2 cellular contexts compared by ENCODE assay signal in the genomic region with DNA sequence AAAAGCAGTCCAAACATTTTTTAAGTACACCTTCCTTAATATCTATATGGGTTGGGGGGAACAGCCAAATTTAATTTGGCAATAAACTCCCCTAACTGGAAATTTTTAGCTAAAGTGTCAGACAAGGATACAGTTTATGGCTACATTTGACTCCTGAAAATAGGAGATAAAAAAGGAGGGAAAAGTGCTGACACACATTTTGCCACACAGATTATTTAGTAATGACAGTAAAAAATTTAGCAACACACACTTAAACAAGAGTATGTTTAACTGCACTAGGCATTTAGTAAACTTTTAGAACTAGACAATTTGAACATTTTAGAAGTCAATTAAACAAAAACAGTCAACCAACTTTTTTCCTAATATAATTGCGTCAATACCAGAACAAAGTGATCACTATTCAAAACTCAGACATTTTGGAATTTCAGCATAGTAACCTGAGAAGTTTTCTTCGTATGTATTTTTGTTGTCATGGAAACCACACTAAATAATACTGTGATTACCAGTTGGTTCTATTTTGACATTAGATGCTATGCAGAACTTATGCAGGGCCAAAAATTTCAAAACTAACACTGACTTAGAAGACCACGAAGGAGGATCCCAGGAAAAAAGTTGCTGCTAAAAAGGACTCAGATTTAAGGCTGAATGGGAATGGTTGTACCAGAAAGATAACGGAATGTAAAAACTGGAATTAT.
TF ChIP-seq lines count a peak whose summit lies in the region.

No MANE protein-coding gene starts in this region.

TF ChIP-seq in SK-N-SH treated with all-trans-retinoic acid at 6 μM for 48 hours, 23 proteins besides CTCF, POLR2A, EP300 and RAD21:
- no peak for TF ChIP-seq ZC3H10 (CRISPR knock-in tag; IDR thresholded peaks at IDR 0.05)
- TF ChIP-seq ZNF8 (CRISPR knock-in tag; IDR thresholded peaks at IDR 0.05) = no peak
- TF ChIP-seq, protein P1, sequence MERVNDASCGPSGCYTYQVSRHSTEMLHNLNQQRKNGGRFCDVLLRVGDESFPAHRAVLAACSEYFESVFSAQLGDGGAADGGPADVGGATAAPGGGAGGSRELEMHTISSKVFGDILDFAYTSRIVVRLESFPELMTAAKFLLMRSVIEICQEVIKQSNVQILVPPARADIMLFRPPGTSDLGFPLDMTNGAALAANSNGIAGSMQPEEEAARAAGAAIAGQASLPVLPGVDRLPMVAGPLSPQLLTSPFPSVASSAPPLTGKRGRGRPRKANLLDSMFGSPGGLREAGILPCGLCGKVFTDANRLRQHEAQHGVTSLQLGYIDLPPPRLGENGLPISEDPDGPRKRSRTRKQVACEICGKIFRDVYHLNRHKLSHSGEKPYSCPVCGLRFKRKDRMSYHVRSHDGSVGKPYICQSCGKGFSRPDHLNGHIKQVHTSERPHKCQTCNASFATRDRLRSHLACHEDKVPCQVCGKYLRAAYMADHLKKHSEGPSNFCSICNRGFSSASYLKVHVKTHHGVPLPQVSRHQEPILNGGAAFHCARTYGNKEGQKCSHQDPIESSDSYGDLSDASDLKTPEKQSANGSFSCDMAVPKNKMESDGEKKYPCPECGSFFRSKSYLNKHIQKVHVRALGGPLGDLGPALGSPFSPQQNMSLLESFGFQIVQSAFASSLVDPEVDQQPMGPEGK (CRISPR knock-in tag; IDR thresholded peaks at IDR 0.05; ENCODE audit: borderline replicate concordance) = no peak
- TF ChIP-seq TOX (CRISPR knock-in tag; IDR thresholded peaks at IDR 0.05; ENCODE audit: borderline replicate concordance) = no peak
- TF ChIP-seq ZFP30 (CRISPR knock-in tag; IDR thresholded peaks at IDR 0.05) = no peak
- TF ChIP-seq ZFP3 (CRISPR knock-in tag; IDR thresholded peaks at IDR 0.05) = no peak

TF ChIP-seq in SK-N-SH, 30 proteins besides CTCF, POLR2A, EP300 and RAD21:
- TF ChIP-seq NFIC (IDR thresholded peaks at IDR 0.05; ENCODE audit: borderline replicate concordance) (no peak), GATA2 (CRISPR knock-in tag; IDR thresholded peaks at IDR 0.05) (no peak), TAF1 (IDR thresholded peaks at IDR 0.05; ENCODE audit: borderline replicate concordance, low read depth, low read length) (no peak), MXI1 (IDR thresholded peaks at IDR 0.05; ENCODE audit: low read depth, low read length) (no peak), SMC3 (IDR thresholded peaks at IDR 0.05; ENCODE audit: low read depth, low read length) (no peak), TCF12 (IDR thresholded peaks at IDR 0.05) (no peak), GABPA (IDR thresholded peaks at IDR 0.05; ENCODE audit: low read depth) (no peak), FOXM1 (IDR thresholded peaks at IDR 0.05; ENCODE audit: low read depth) (no peak), SIN3A (IDR thresholded peaks at IDR 0.05; ENCODE audit: borderline replicate concordance, low read depth, low read length) (no peak), TEAD4 (IDR thresholded peaks at IDR 0.05; ENCODE audit: borderline replicate concordance, insufficient read depth) (no peak), FOSL2 (IDR thresholded peaks at IDR 0.05; ENCODE audit: borderline replicate concordance, low read depth) (no peak), MEF2A (IDR thresholded peaks at IDR 0.05; ENCODE audit: borderline replicate concordance, low read depth) (no peak), RFX5 (IDR thresholded peaks at IDR 0.05; ENCODE audit: low read length) (no peak), EZH2phosphoT487 (IDR thresholded peaks at IDR 0.05; ENCODE audit: borderline replicate concordance, low read depth) (no peak)
- TF ChIP-seq, protein P2, sequence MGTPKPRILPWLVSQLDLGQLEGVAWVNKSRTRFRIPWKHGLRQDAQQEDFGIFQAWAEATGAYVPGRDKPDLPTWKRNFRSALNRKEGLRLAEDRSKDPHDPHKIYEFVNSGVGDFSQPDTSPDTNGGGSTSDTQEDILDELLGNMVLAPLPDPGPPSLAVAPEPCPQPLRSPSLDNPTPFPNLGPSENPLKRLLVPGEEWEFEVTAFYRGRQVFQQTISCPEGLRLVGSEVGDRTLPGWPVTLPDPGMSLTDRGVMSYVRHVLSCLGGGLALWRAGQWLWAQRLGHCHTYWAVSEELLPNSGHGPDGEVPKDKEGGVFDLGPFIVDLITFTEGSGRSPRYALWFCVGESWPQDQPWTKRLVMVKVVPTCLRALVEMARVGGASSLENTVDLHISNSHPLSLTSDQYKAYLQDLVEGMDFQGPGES (IDR thresholded peaks at IDR 0.05; ENCODE audit: low read depth, low read length) = no peak
TF ChIP-seq in SK-N-SH: peak in this region for 0.
